Comparison of ENCODE assay signal across 26 cellular contexts in genomic region chr20:62549029-62549428, GRCh38.
A peak's percentile ranks its signal among the peaks of the same experiment; 100 is the strongest.
DNase-seq lines count a peak whose midpoint lies in the region; ATAC-seq, FAIRE-seq and TF ChIP-seq lines count a peak whose summit lies in the region.
"Had no signal": no experiment of that assay in that cellular context is flagged by ENCODE, and none has a peak within 500 bp of the region (broad histone marks: within the 10 kb centered on the region; RNA-seq: fewer than 3 reads in every experiment).

No MANE protein-coding gene starts in this region.

- H3K27me3 ChIP-seq in gastroesophageal sphincter = peaks cover 41% of the 10 kb centered on the region
- peaks cover 0 to 5% (median 0%) of the 10 kb centered on the region in 3 donors for H3K27me3 ChIP-seq in psoas muscle (ENCODE audit: insufficient read depth in 3 of 3, low read length in 2 of 3)
- peaks cover 37% of the 10 kb centered on the region for H3K27me3 ChIP-seq in HAP-1 (ENCODE audit: low read depth)

- peaks cover 12 to 24% of the 10 kb centered on the region in 2 donors for H3K27me3 Mint-ChIP-seq in natural killer cell (ENCODE audit: low read depth in 2 of 2)
- H3K27me3 Mint-ChIP-seq in natural killer cell treated with Interleukin-12 subunit alpha and Interleukin-12 subunit beta and Interleukin-15 and Interleukin-18, amount 100 ng/mL, for 72 hours = peaks cover 12 to 15% of the 10 kb centered on the region in 2 donors

- FAIRE-seq in GM12892 (lab: Jason Lieb, UNC) = no peak
- FAIRE-seq: astrocyte, TTC549, urothelium cell line had no signal

- no peak for ATAC-seq in natural killer cell
- no peak for ATAC-seq in natural killer cell treated with Interleukin-12 subunit alpha and Interleukin-12 subunit beta and Interleukin-15 and Interleukin-18, amount 100 ng/mL, for 72 hours
- no peak for ATAC-seq in gastroesophageal sphincter
- ATAC-seq in psoas muscle = no peak
- ATAC-seq: activated CD8-positive, alpha-beta memory T cell treated with anti-CD3 and anti-CD28 coated beads, Interleukin-2, amount 10 ng/mL, durations not matched to agents 7 days and 5 days; activated naive CD8-positive, alpha-beta T cell treated with anti-CD3 and anti-CD28 coated beads, Interleukin-2, amount 50 U/mL, for 24 hours; activated T-cell treated with anti-CD3 and anti-CD28 coated beads, Interleukin-2, amount 50 U/mL, for 4 hours; effector memory CD8-positive, alpha-beta T cell; stimulated activated naive B cell treated with anti-CD40 and anti-IgM and Interleukin-4, amounts not matched to agents 10 μg/mL and 1 μg/mL and 100 μg/mL, for 72 hours had no signal

- DNase-seq in natural killer cell = no peak
- DNase-seq in natural killer cell treated with Interleukin-12 subunit alpha and Interleukin-12 subunit beta and Interleukin-15 and Interleukin-18, amount 100 ng/mL, for 72 hours (ENCODE audit: low spot score) = no peak
- DNase-seq in psoas muscle = no peak
- no peak for DNase-seq in head of caudate nucleus
- DNase-seq in GM12892 (ENCODE audit: insufficient read length) = no peak
- no peak for DNase-seq in HAP-1 (ENCODE audit: low spot score in 2 of 2)
- DNase-seq: ACHN; activated CD4-positive, CD25-positive, alpha-beta regulatory T cell; activated CD8-positive, alpha-beta memory T cell treated with anti-CD3 and anti-CD28 coated beads, Interleukin-2, amount 10 ng/mL, durations not matched to agents 7 days and 5 days; activated naive CD8-positive, alpha-beta T cell treated with anti-CD3 and anti-CD28 coated beads, Interleukin-2, amount 50 U/mL, for 24 hours; activated T-cell treated with anti-CD3 and anti-CD28 coated beads, Interleukin-2, amount 50 U/mL, for 4 hours; caudate nucleus; DMS 273 treated with DMSO at 0.1 percent for 48 hours; effector memory CD8-positive, alpha-beta T cell; foreskin fibroblast; H9; NCI-H1417; NCI-H2029 treated with DMSO at 0.1 percent for 48 hours; stimulated activated naive B cell treated with anti-CD40 and anti-IgM and Interleukin-4, amounts not matched to agents 10 μg/mL and 1 μg/mL and 100 μg/mL, for 72 hours had no signal

- intact Hi-C loops in natural killer cell (cut with micrococcal nuclease) = no loop called here
- intact Hi-C loops in psoas muscle (cut with DNase I) = no loop called here
- intact Hi-C loops in head of caudate nucleus (cut with DNase I) = no loop called here

- H3K9me3 ChIP-seq in gastroesophageal sphincter (peaks cover 0 to 6% (median 0%) of the 10 kb centered on the region in 3 donors), psoas muscle (no peaks in the 10 kb centered on the region), HAP-1 (no peaks in the 10 kb centered on the region; the same call in 1 of the 2 replicates)
- H3K9me3 ChIP-seq: SK-N-SH had no signal

- no CpG with 5 or more reads among the region's 13 CpGs for WGBS in gastroesophageal sphincter (ENCODE audit: low coverage in 1 of 2), 2 donors
- 66 to 78% (median 68%) methylated on average over 13 of the region's 13 CpGs for whole genome bisulfite sequencing in psoas muscle, 3 donors

- TF ChIP-seq EP300 in gastroesophageal sphincter (IDR thresholded peaks at IDR 0.05) = no peak

- peaks cover 0 to 70% (median 31%) of the 10 kb centered on the region in 3 donors for H3K4me1 ChIP-seq in gastroesophageal sphincter
- H3K4me1 ChIP-seq in psoas muscle = peaks cover 13% of the 10 kb centered on the region
- no peaks in the 10 kb centered on the region for H3K4me1 ChIP-seq in HAP-1

- peaks cover 6 to 50% of the 10 kb centered on the region in 2 donors for H3K4me1 Mint-ChIP-seq in natural killer cell
- H3K4me1 Mint-ChIP-seq in natural killer cell treated with Interleukin-12 subunit alpha and Interleukin-12 subunit beta and Interleukin-15 and Interleukin-18, amount 100 ng/mL, for 72 hours (ENCODE audit: low read depth in 2 of 2) = peaks cover 5 to 16% of the 10 kb centered on the region in 2 donors
- H3K4me1 Mint-ChIP-seq: activated CD8-positive, alpha-beta memory T cell treated with anti-CD3 and anti-CD28 coated beads, Interleukin-2, amount 10 ng/mL, durations not matched to agents 7 days and 5 days had no signal

- H3K36me3 ChIP-seq in gastroesophageal sphincter (peaks cover 0 to 23% of the 10 kb centered on the region in 2 donors), psoas muscle (ENCODE audit: insufficient read depth in 1 of 2, low read depth in 1 of 2) (peaks cover 0 to 4% of the 10 kb centered on the region in 2 donors), HAP-1 (replicated peaks) (no peaks in the 10 kb centered on the region)

- TF ChIP-seq CTCF in natural killer cell (IDR thresholded peaks at IDR 0.05) (no peak), gastroesophageal sphincter (IDR thresholded peaks at IDR 0.05) (no peak), psoas muscle (IDR thresholded peaks at IDR 0.05) (no peak)

- peak overlapping the region; percentile 82 to 94 (median 92) for H3K27ac ChIP-seq in gastroesophageal sphincter
- peak overlapping the region; percentile 92 for H3K27ac ChIP-seq in psoas muscle
- H3K27ac ChIP-seq: HL-60 had no signal

- no peaks in the 10 kb centered on the region for H3K36me3 Mint-ChIP-seq in natural killer cell
- H3K36me3 Mint-ChIP-seq in natural killer cell treated with Interleukin-12 subunit alpha and Interleukin-12 subunit beta and Interleukin-15 and Interleukin-18, amount 100 ng/mL, for 72 hours = no peaks in the 10 kb centered on the region
- H3K36me3 Mint-ChIP-seq: activated CD8-positive, alpha-beta memory T cell treated with anti-CD3 and anti-CD28 coated beads, Interleukin-2, amount 10 ng/mL, durations not matched to agents 7 days and 5 days; stimulated activated naive B cell treated with anti-CD40 and anti-IgM and Interleukin-4, amounts not matched to agents 10 μg/mL and 1 μg/mL and 100 μg/mL, for 72 hours had no signal

- no peaks in the 10 kb centered on the region for H3K9me3 Mint-ChIP-seq in natural killer cell
- no peaks in the 10 kb centered on the region for H3K9me3 Mint-ChIP-seq in natural killer cell treated with Interleukin-12 subunit alpha and Interleukin-12 subunit beta and Interleukin-15 and Interleukin-18, amount 100 ng/mL, for 72 hours
- H3K9me3 Mint-ChIP-seq: activated T-cell treated with anti-CD3 and anti-CD28 coated beads, Interleukin-2, amount 50 U/mL, for 4 hours; effector memory CD8-positive, alpha-beta T cell had no signal

- in situ Hi-C loops in HAP-1 (cut with MboI; ENCODE audit: low sequenced_read_pairs) = no loop called here

- peak overlapping the region in 1 of 2 donors; percentile 72 for H3K4me3 ChIP-seq in gastroesophageal sphincter
- H3K4me3 ChIP-seq in psoas muscle = peak overlapping the region; percentile 79
- H3K4me3 ChIP-seq in HAP-1 = no peak overlapping the region

- peak overlapping the region; percentile 25 for H3K4me3 Mint-ChIP-seq in natural killer cell
- no peak overlapping the region for H3K4me3 Mint-ChIP-seq in natural killer cell treated with Interleukin-12 subunit alpha and Interleukin-12 subunit beta and Interleukin-15 and Interleukin-18, amount 100 ng/mL, for 72 hours
- H3K4me3 Mint-ChIP-seq: activated CD8-positive, alpha-beta memory T cell treated with anti-CD3 and anti-CD28 coated beads, Interleukin-2, amount 10 ng/mL, durations not matched to agents 7 days and 5 days; activated naive CD8-positive, alpha-beta T cell treated with anti-CD3 and anti-CD28 coated beads, Interleukin-2, amount 50 U/mL, for 24 hours; activated T-cell treated with anti-CD3 and anti-CD28 coated beads, Interleukin-2, amount 50 U/mL, for 4 hours; B cell; effector memory CD8-positive, alpha-beta T cell; H9; stimulated activated naive B cell treated with anti-CD40 and anti-IgM and Interleukin-4, amounts not matched to agents 10 μg/mL and 1 μg/mL and 100 μg/mL, for 72 hours had no signal

- TF ChIP-seq POLR2A in gastroesophageal sphincter (IDR thresholded peaks at IDR 0.05) (no peak), GM12892 (IDR thresholded peaks at IDR 0.05; ENCODE audit: low read depth, low read length) (no peak)

- peak overlapping the region in 1 of 2 donors; percentile 53 for H3K27ac Mint-ChIP-seq in natural killer cell
- H3K27ac Mint-ChIP-seq in natural killer cell treated with Interleukin-12 subunit alpha and Interleukin-12 subunit beta and Interleukin-15 and Interleukin-18, amount 100 ng/mL, for 72 hours = no peak overlapping the region
- H3K27ac Mint-ChIP-seq: activated CD8-positive, alpha-beta memory T cell treated with anti-CD3 and anti-CD28 coated beads, Interleukin-2, amount 10 ng/mL, durations not matched to agents 7 days and 5 days; activated naive CD8-positive, alpha-beta T cell treated with anti-CD3 and anti-CD28 coated beads, Interleukin-2, amount 50 U/mL, for 24 hours; B cell; effector memory CD8-positive, alpha-beta T cell; H9; stimulated activated naive B cell treated with anti-CD40 and anti-IgM and Interleukin-4, amounts not matched to agents 10 μg/mL and 1 μg/mL and 100 μg/mL, for 72 hours had no signal
